ENCODE assay signal across 25 cellular contexts in genomic region chr16:69522041-69522578, GRCh38. TPM values are rescaled to one million over a fixed set of nuclear protein-coding genes. Genes with fewer than 3 reads are reported as not detected.
A peak's percentile ranks its signal among the peaks of the same experiment; 100 is the strongest.
DNase-seq lines count a peak whose midpoint lies in the region; ATAC-seq, FAIRE-seq and TF ChIP-seq lines count a peak whose summit lies in the region.
"Had no signal": no experiment of that assay in that cellular context is flagged by ENCODE, and none has a peak within 500 bp of the region (broad histone marks: within the 10 kb centered on the region; RNA-seq: fewer than 3 reads in every experiment).

No MANE protein-coding gene starts in this region.

- peak overlapping the region; percentile 93; the same call in 1 of the 2 replicates for H2AFZ ChIP-seq in OCI-LY7 (ENCODE audit: low read length)
- peak overlapping the region; percentile 77; the same call in 1 of the 2 replicates for H2AFZ ChIP-seq in H1 (ENCODE audit: low read length)

- no peak for TF ChIP-seq RAD21 in H1 (IDR thresholded peaks at IDR 0.05 in 1 of 2, conservative IDR thresholded peaks at IDR 0.05 in 1 of 2; ENCODE audit: low read depth in 2 of 2, low read length in 2 of 2)

- H3K14ac ChIP-seq in H1 (ENCODE audit: insufficient read length), result no peak overlapping the region

- no peak for DNase-seq in activated T-cell treated with anti-CD3 and anti-CD28 coated beads, Interleukin-2, amount 50 U/mL, for 72 hours
- no peak for DNase-seq in activated T-cell treated with anti-CD3 and anti-CD28 coated beads, Interleukin-2, amount 50 U/mL, for 48 hours
- DNase-seq in OCI-LY7 (ENCODE audit: low spot score), result no peak
- no peak for DNase-seq in H1 (ENCODE audit: low read depth in 1 of 2, low spot score in 2 of 2)
- DNase-seq in posterior vena cava (ENCODE audit: low spot score), result peak; percentile 1
- DNase-seq in activated naive CD4-positive, alpha-beta T cell treated with Interleukin-2 at 50 U/mL for 16 hours, result no peak
- DNase-seq in activated CD8-positive, alpha-beta memory T cell treated with anti-CD3 and anti-CD28 coated beads, Interleukin-2, amount 10 ng/mL, durations not matched to agents 7 days and 5 days, result no peak
- DNase-seq: activated CD4-positive, alpha-beta memory T cell treated with anti-CD3 and anti-CD28 coated beads, Interleukin-2, amount 10 ng/mL, durations not matched to agents 7 days and 5 days; activated CD4-positive, CD25-positive, alpha-beta regulatory T cell; activated naive CD4-positive, alpha-beta T cell treated with anti-CD3 and anti-CD28 coated beads, Interleukin-2, amount 10 ng/mL, durations not matched to agents 7 days and 5 days; anterior cingulate cortex; esophagus squamous epithelium; GDM1; NCI-H1092 treated with DMSO at 0.1 percent for 48 hours; NCI-H187 treated with DMSO at 0.1 percent for 48 hours; NCI-H748 treated with DMSO at 0.1 percent for 48 hours; Right ventricle myocardium superior; T-helper 9 cell had no signal

- H2BK5ac ChIP-seq in H1 (ENCODE audit: low read depth, low read length), result no peak overlapping the region

- no peak overlapping the region for H3K9ac ChIP-seq in H1 (replicated peaks in 1 of 4; ENCODE audit: extremely low read depth in 1 of 4, low read depth in 3 of 4, low read length in 3 of 4)

- H3K4me1 ChIP-seq in OCI-LY7 (ENCODE audit: insufficient read depth, low read length, poor library complexity, severe bottlenecking), result peaks cover 6% of the 10 kb centered on the region
- peaks cover 0 to 2% (median 0%) of the 10 kb centered on the region in 4 experiments; a peak in 1 of 7 replicates for H3K4me1 ChIP-seq in H1 (replicated peaks in 1 of 4; ENCODE audit: control insufficient read depth in 3 of 4, insufficient read depth in 4 of 4, low read length in 3 of 4)
- H3K4me1 ChIP-seq: esophagus squamous epithelium had no signal

- no peaks in the 10 kb centered on the region for H3K79me1 ChIP-seq in H1 (ENCODE audit: low read depth, low read length)

- no peak overlapping the region for H4K5ac ChIP-seq in H1 (ENCODE audit: insufficient read length, low read depth, low read length)

- BruUV-seq in OCI-LY7 (replicated peaks; lab: Mats Ljungman, UMichigan), result no TSS peak

- H3K27ac Mint-ChIP-seq in activated T-cell treated with anti-CD3 and anti-CD28 coated beads, Interleukin-2, amount 50 U/mL, for 72 hours, result no peak overlapping the region
- H3K27ac Mint-ChIP-seq in activated CD8-positive, alpha-beta memory T cell treated with anti-CD3 and anti-CD28 coated beads, Interleukin-2, amount 10 ng/mL, durations not matched to agents 7 days and 5 days, result no peak overlapping the region
- H3K27ac Mint-ChIP-seq: activated CD4-positive, alpha-beta memory T cell treated with anti-CD3 and anti-CD28 coated beads, Interleukin-2, amount 10 ng/mL, durations not matched to agents 7 days and 5 days; activated naive CD4-positive, alpha-beta T cell treated with anti-CD3 and anti-CD28 coated beads, Interleukin-2, amount 10 ng/mL, durations not matched to agents 7 days and 5 days; endodermal cell had no signal

- H4K8ac ChIP-seq in H1 (ENCODE audit: extremely low read depth, insufficient read depth, low read length), result no peak overlapping the region

- WGBS in H1 (ENCODE audit: extremely low coverage in 1 of 2, insufficient coverage in 1 of 2, insufficient read length in 1 of 2, insufficient replicate concordance in 2 of 2, low coverage in 1 of 2, low lambda C conversion rate in 2 of 2, missing lambda C conversion rate in 1 of 2), 2 experiments, result 89% methylated on average over 5 of the region's 5 CpGs; no CpG with 5 or more reads in 1 of the 2 experiments

- H3K9me2 ChIP-seq in OCI-LY7 (ENCODE audit: insufficient read depth, low read length), result no peaks in the 10 kb centered on the region

- H3K4me3 Mint-ChIP-seq in activated T-cell treated with anti-CD3 and anti-CD28 coated beads, Interleukin-2, amount 50 U/mL, for 72 hours, result peak overlapping the region; percentile 67 to 80
- H3K4me3 Mint-ChIP-seq in activated CD8-positive, alpha-beta memory T cell treated with anti-CD3 and anti-CD28 coated beads, Interleukin-2, amount 10 ng/mL, durations not matched to agents 7 days and 5 days, result no peak overlapping the region
- H3K4me3 Mint-ChIP-seq: activated CD4-positive, alpha-beta memory T cell treated with anti-CD3 and anti-CD28 coated beads, Interleukin-2, amount 10 ng/mL, durations not matched to agents 7 days and 5 days; activated naive CD4-positive, alpha-beta T cell treated with anti-CD3 and anti-CD28 coated beads, Interleukin-2, amount 10 ng/mL, durations not matched to agents 7 days and 5 days; endodermal cell had no signal

- H3K27ac ChIP-seq in OCI-LY7 (ENCODE audit: low read depth, low read length, poor library complexity, severe bottlenecking) (no peak overlapping the region), H1 (ENCODE audit: low read depth, low read length) (no peak overlapping the region)
- H3K27ac ChIP-seq: esophagus squamous epithelium, neutrophil had no signal

- no peak overlapping the region for H3K23ac ChIP-seq in H1 (ENCODE audit: insufficient read length)

- H4K20me1 ChIP-seq in OCI-LY7 (ENCODE audit: insufficient read depth, low read length) (no peaks in the 10 kb centered on the region), H1 (replicated peaks in 1 of 2; ENCODE audit: control insufficient read depth in 1 of 2, insufficient read depth in 2 of 2, low read length in 2 of 2) (no peaks in the 10 kb centered on the region)

- CTCF ChIA-PET in OCI-LY7 (lab: Charles Lee; ENCODE audit: unreplicated experiment) (no interaction called here), H1 (lab: Charles Lee; ENCODE audit: partially characterized antibody) (no interaction called here)
- CTCF ChIA-PET in activated CD8-positive, alpha-beta memory T cell treated with anti-CD3 and anti-CD28 coated beads, Interleukin-2, amount 10 ng/mL, durations not matched to agents 7 days and 5 days (lab: Charles Lee), result no interaction called here

- no peak overlapping the region for H2BK120ac ChIP-seq in H1 (replicated peaks; ENCODE audit: low read depth, low read length)

- H3K27me3 ChIP-seq in H1 (replicated peaks in 1 of 4; ENCODE audit: control insufficient read depth in 3 of 4, extremely low read depth in 1 of 4, insufficient read depth in 3 of 4, low read length in 3 of 4), result no peaks in the 10 kb centered on the region
- H3K27me3 ChIP-seq: esophagus squamous epithelium had no signal

- H3K18ac ChIP-seq in H1 (ENCODE audit: extremely low read depth, low read length), result no peak overlapping the region

- TF ChIP-seq CTCF in OCI-LY7 (conservative IDR thresholded peaks at IDR 0.05; ENCODE audit: low read length) (no peak), H1 (IDR thresholded peaks at IDR 0.05; ENCODE audit: control extremely low read depth in 1 of 3, insufficient read depth in 1 of 3, low read depth in 1 of 3, low read length in 3 of 3) (no peak)

- no peak for TF ChIP-seq EP300 in H1 (IDR thresholded peaks at IDR 0.05; ENCODE audit: borderline replicate concordance in 1 of 2, low read depth in 2 of 2, low read length in 2 of 2)

- H3K56ac ChIP-seq in H1 (replicated peaks; ENCODE audit: insufficient read length, low read depth, low read length), result no peak overlapping the region

- H3K4me1 Mint-ChIP-seq in activated T-cell treated with anti-CD3 and anti-CD28 coated beads, Interleukin-2, amount 50 U/mL, for 72 hours (ENCODE audit: low read depth), result peaks cover 46% of the 10 kb centered on the region
- H3K4me1 Mint-ChIP-seq in activated CD8-positive, alpha-beta memory T cell treated with anti-CD3 and anti-CD28 coated beads, Interleukin-2, amount 10 ng/mL, durations not matched to agents 7 days and 5 days, result peaks cover 25% of the 10 kb centered on the region

- no peak overlapping the region for H2AK5ac ChIP-seq in H1 (ENCODE audit: low read depth, low read length)

- H3K4ac ChIP-seq in H1 (replicated peaks; ENCODE audit: insufficient read length, low read depth, low read length), result no peak overlapping the region

- H2BK12ac ChIP-seq in H1 (ENCODE audit: low read depth, low read length), result no peak overlapping the region

- H3K9me3 ChIP-seq in OCI-LY7 (ENCODE audit: low read length) (peaks cover 12% of the 10 kb centered on the region; the same call in 1 of the 2 replicates), H1 (ENCODE audit: insufficient read depth in 2 of 2, low read depth in 1 of 2, low read length in 1 of 2) (no peaks in the 10 kb centered on the region)
- H3K9me3 ChIP-seq: esophagus squamous epithelium, neutrophil had no signal

- H4K91ac ChIP-seq in H1 (replicated peaks; ENCODE audit: insufficient read length, low read length), result no peak overlapping the region

- H3K36me3 ChIP-seq in OCI-LY7 (ENCODE audit: insufficient read depth, low read length) (no peaks in the 10 kb centered on the region), H1 (ENCODE audit: control insufficient read depth in 2 of 4, insufficient read depth in 4 of 4, low read length in 3 of 4) (no peaks in the 10 kb centered on the region)
- H3K36me3 ChIP-seq: esophagus squamous epithelium, neutrophil had no signal

- no peak for FAIRE-seq in H1 (lab: Jason Lieb, UNC)
- FAIRE-seq: frontal cortex, H54, islet of Langerhans, urothelium cell line had no signal

- H3K4me3 ChIP-seq in OCI-LY7 (ENCODE audit: low read depth, low read length, poor library complexity, severe bottlenecking) (no peak overlapping the region), H1 (ENCODE audit: extremely low read depth in 1 of 4, insufficient read depth in 2 of 4, low read depth in 3 of 4, low read length in 4 of 4) (no peak overlapping the region)
- H3K4me3 ChIP-seq: esophagus squamous epithelium had no signal

- no peak overlapping the region for H2BK20ac ChIP-seq in H1 (ENCODE audit: low read length)

- H3K79me2 ChIP-seq in OCI-LY7 (ENCODE audit: insufficient read depth, low read depth, low read length) (no peaks in the 10 kb centered on the region), H1 (ENCODE audit: control insufficient read depth in 1 of 2, insufficient read depth in 2 of 2, low read length in 2 of 2) (no peaks in the 10 kb centered on the region)

- ATAC-seq in activated T-cell treated with anti-CD3 and anti-CD28 coated beads, Interleukin-2, amount 50 U/mL, for 72 hours (replicated peaks in 1 of 2), result no peak
- no peak for ATAC-seq in GM21360 (IDR thresholded peaks at IDR 0.05; ENCODE audit: unreplicated experiment)
- ATAC-seq in activated CD8-positive, alpha-beta memory T cell treated with anti-CD3 and anti-CD28 coated beads, Interleukin-2, amount 10 ng/mL, durations not matched to agents 7 days and 5 days, result no peak

- no peak overlapping the region for H2BK15ac ChIP-seq in H1 (ENCODE audit: low read length)

- POLR2A ChIA-PET in OCI-LY7 (lab: Charles Lee), result interaction anchor here (0.9 kb wide), 1 partner anchor 18 kb away, joined by 4 read pairs; no protein-coding TSS in a partner anchor
- POLR2A ChIA-PET in H1 (lab: Charles Lee; ENCODE audit: partially characterized antibody), result interaction anchor here (1.4 to 2.1 kb wide), 2 partner anchors 8 to 9 kb away, joined by 4 to 7 read pairs; no protein-coding TSS in a partner anchor

- no peak overlapping the region for H3K4me2 ChIP-seq in OCI-LY7 (ENCODE audit: low read length)
- no peak overlapping the region for H3K4me2 ChIP-seq in H1 (ENCODE audit: insufficient read depth in 1 of 2, low read depth in 2 of 2, low read length in 2 of 2)

- no peak for TF ChIP-seq POLR2A in H1 (IDR thresholded peaks at IDR 0.05; ENCODE audit: control extremely low read depth in 1 of 2, low read depth in 2 of 2, low read length in 2 of 2)

- intact Hi-C loops in OCI-LY7 (cut with micrococcal nuclease; ENCODE audit: unreplicated experiment), result no loop called here
- intact Hi-C loops in posterior vena cava (cut with DNase I), result no loop called here

- no peaks in the 10 kb centered on the region for H3K23me2 ChIP-seq in H1 (ENCODE audit: low read depth, low read length)

- H3K9me3 Mint-ChIP-seq in activated T-cell treated with anti-CD3 and anti-CD28 coated beads, Interleukin-2, amount 50 U/mL, for 72 hours, result peaks cover 6 to 10% of the 10 kb centered on the region in 2 donors
- H3K9me3 Mint-ChIP-seq in activated CD8-positive, alpha-beta memory T cell treated with anti-CD3 and anti-CD28 coated beads, Interleukin-2, amount 10 ng/mL, durations not matched to agents 7 days and 5 days (ENCODE audit: low read depth), result no peaks in the 10 kb centered on the region
- H3K9me3 Mint-ChIP-seq: activated CD4-positive, alpha-beta memory T cell treated with anti-CD3 and anti-CD28 coated beads, Interleukin-2, amount 10 ng/mL, durations not matched to agents 7 days and 5 days; activated naive CD4-positive, alpha-beta T cell treated with anti-CD3 and anti-CD28 coated beads, Interleukin-2, amount 10 ng/mL, durations not matched to agents 7 days and 5 days; endodermal cell had no signal

- H3K27me3 Mint-ChIP-seq in activated T-cell treated with anti-CD3 and anti-CD28 coated beads, Interleukin-2, amount 50 U/mL, for 72 hours (ENCODE audit: low read depth), result no peaks in the 10 kb centered on the region
- H3K27me3 Mint-ChIP-seq in activated CD8-positive, alpha-beta memory T cell treated with anti-CD3 and anti-CD28 coated beads, Interleukin-2, amount 10 ng/mL, durations not matched to agents 7 days and 5 days, result no peaks in the 10 kb centered on the region
- H3K27me3 Mint-ChIP-seq: activated CD4-positive, alpha-beta memory T cell treated with anti-CD3 and anti-CD28 coated beads, Interleukin-2, amount 10 ng/mL, durations not matched to agents 7 days and 5 days; activated naive CD4-positive, alpha-beta T cell treated with anti-CD3 and anti-CD28 coated beads, Interleukin-2, amount 10 ng/mL, durations not matched to agents 7 days and 5 days had no signal

- peaks cover 3 to 9% of the 10 kb centered on the region in 2 donors for H3K36me3 Mint-ChIP-seq in activated T-cell treated with anti-CD3 and anti-CD28 coated beads, Interleukin-2, amount 50 U/mL, for 72 hours (ENCODE audit: insufficient read depth in 2 of 2)
- peaks cover 4% of the 10 kb centered on the region for H3K36me3 Mint-ChIP-seq in activated CD8-positive, alpha-beta memory T cell treated with anti-CD3 and anti-CD28 coated beads, Interleukin-2, amount 10 ng/mL, durations not matched to agents 7 days and 5 days
- H3K36me3 Mint-ChIP-seq: activated naive CD4-positive, alpha-beta T cell treated with anti-CD3 and anti-CD28 coated beads, Interleukin-2, amount 10 ng/mL, durations not matched to agents 7 days and 5 days had no signal

RNA-seq across cellular contexts. Expression of gene NFAT5, which starts 43.7 kb away (rescaled TPM):
- 10 to 100 TPM; 87.1 to 94.6 TPM for total RNA-seq in activated T-cell treated with anti-CD3 and anti-CD28 coated beads, Interleukin-2, amount 50 U/mL, for 72 hours
- 6.7 and 9.9 TPM in 2 replicates for total RNA-seq in OCI-LY7 (2014; rRNA removed; shearing (Covaris generic))
- total RNA-seq in OCI-LY7 (2022) (26.0 and 29.7 TPM in 2 replicates), posterior vena cava (10 to 100 TPM; 43.0 to 55.3 TPM)
- total RNA-seq in H1 (2021; fragmentation: NEBNext Ultra II Directional; extraction: Animal tissue kit (Norgen Biotek cat#: 25700)), result 25.4 and 29.0 TPM in 2 replicates
- polyA plus RNA-seq in H1 (2011; rRNA removed), result 6.0 and 8.9 TPM in 2 replicates
- polyA plus RNA-seq in H1 (2011; cell fraction: cytosol; rRNA removed), result 7.8 TPM
- polyA plus RNA-seq in H1 (2011; cell fraction: nucleus; rRNA removed), result 20.9 TPM
- 4.2 to 9.5 TPM (median 7.2 TPM) in 4 replicates for polyA plus RNA-seq in H1 (2012, experiment 1 of 2)
- 0.35 TPM for polyA plus RNA-seq in H1 (2012, experiment 2 of 2)
- polyA plus RNA-seq in H1 (2013, experiment 1 of 2), result 15.8 TPM
- 14.0 TPM for polyA plus RNA-seq in H1 (2013, experiment 2 of 2)
- polyA minus RNA-seq in H1 (2011; rRNA and poly(A)+ RNA removed), result 66.3 and 85.1 TPM in 2 replicates
- polyA minus RNA-seq in H1 (2011; cell fraction: cytosol; rRNA and poly(A)+ RNA removed), result 21.1 TPM
- polyA minus RNA-seq in H1 (2011; cell fraction: nucleus; rRNA and poly(A)+ RNA removed), result 54.5 TPM
- total RNA-seq in activated CD8-positive, alpha-beta memory T cell treated with anti-CD3 and anti-CD28 coated beads, Interleukin-2, amount 10 ng/mL, durations not matched to agents 7 days and 5 days, result 10 to 100 TPM; 28.7 to 36.8 TPM
